In the genomic region with DNA sequence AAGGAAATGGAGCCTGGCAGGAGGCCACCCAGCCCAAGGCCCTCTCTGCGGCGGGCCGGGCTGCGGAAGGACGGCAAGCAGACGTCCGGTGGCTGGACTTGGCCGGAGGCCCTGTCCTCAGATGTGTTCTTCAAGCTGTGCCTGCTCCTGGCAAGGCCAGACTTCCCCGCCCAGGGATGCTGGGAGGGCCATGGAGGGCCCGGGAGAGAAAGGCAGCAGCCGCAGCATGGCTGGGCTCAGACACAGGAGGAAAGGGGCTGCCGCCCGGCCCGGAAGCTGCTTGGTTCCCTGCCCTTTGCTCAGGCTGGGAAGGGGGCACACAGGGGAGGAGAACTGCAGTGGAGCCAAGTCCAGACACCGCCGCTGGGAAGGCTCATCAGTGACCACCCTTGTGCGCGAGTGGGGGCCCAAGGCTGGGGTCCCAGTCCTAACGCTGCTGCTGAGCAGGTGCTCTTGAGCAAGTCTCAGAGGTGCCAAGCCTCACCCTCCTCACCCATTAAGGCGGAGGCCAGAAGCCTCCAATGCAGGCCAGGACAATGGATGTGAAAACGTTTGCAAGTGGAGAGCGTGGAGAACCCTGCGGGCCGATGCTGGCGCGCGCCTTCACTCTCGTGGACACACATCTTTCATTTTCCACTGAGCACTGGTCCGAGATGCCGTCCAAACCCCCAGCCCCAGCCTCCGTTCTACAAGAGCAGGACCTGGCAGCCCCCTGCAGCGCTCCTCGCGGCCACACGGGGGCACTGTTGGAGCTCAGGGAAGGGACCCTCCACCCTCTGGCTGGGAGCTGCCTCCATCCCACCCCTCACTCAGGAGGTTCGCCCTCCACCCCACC, we compare ENCODE assay signal across 8 cellular contexts. TPM values are rescaled to one million over a fixed set of nuclear protein-coding genes. Genes with fewer than 3 reads are reported as not detected.
DNase-seq lines count a peak whose midpoint lies in the region; ATAC-seq, FAIRE-seq and TF ChIP-seq lines count a peak whose summit lies in the region.

No MANE protein-coding gene starts in this region.

- POLR2A ChIA-PET in AG04449 (lab: Yijun Ruan, JAX) = interaction anchor here (0.5 kb wide), 1 partner anchor 176 kb away, joined by 3 read pairs; no protein-coding TSS in a partner anchor

- peak; percentile 63 for ATAC-seq in Right ventricle myocardium inferior
- no peak for ATAC-seq in GM21367 (IDR thresholded peaks at IDR 0.05; ENCODE audit: unreplicated experiment)

- FAIRE-seq in GM18507 (lab: Jason Lieb, UNC) = peak; percentile 36

- TF ChIP-seq CTCF in AG04449 (IDR thresholded peaks at IDR 0.05; ENCODE audit: insufficient read depth, low read length, missing control alignments) = peak; percentile 98
- TF ChIP-seq CTCF in retinal pigment epithelial cell (conservative IDR thresholded peaks at IDR 0.05; ENCODE audit: low read depth, low read length) = peak; percentile 94

- CTCF ChIA-PET in AG04449 (lab: Yijun Ruan, JAX) = interaction anchor here (0.6 to 6.0 kb wide), 42 partner anchors 8 to 301 kb away, joined by 3 to 42 read pairs (median 4); a partner anchor contains a TSS

- H3K4me3 ChIP-seq in AG04449 (ENCODE audit: low read depth, low read length) = no peak overlapping the region
- no peak overlapping the region for H3K4me3 ChIP-seq in retinal pigment epithelial cell (ENCODE audit: low read length)

- intact Hi-C loops in Right ventricle myocardium inferior (cut with DNase I) = loop anchor here (5.0 kb wide), 2 partner anchors 57 to 78 kb away; no protein-coding TSS in a partner anchor

- no peak for DNase-seq in AG04449 (ENCODE audit: low read depth, low spot score)
- DNase-seq in GM18507 (ENCODE audit: extremely low spot score, insufficient read length, low read depth) = peak; percentile 45
- DNase-seq in RKO (ENCODE audit: low spot score) = peak; percentile 32
- peak; percentile 62 for DNase-seq in activated naive CD4-positive, alpha-beta T cell treated with Interleukin-2 at 50 U/mL for 16 hours
- peak; percentile 91 for DNase-seq in Right ventricle myocardium inferior (ENCODE audit: missing footprints)
- DNase-seq in retinal pigment epithelial cell (ENCODE audit: low read depth) = no peak
- no peak for DNase-seq in mucosa of gallbladder (ENCODE audit: low spot score)

RNA-seq across cellular contexts. Expression of a gene that starts 7.9 kb away (rescaled TPM):
- total RNA-seq in Right ventricle myocardium inferior = not detected
- 0.09 TPM for total RNA-seq in mucosa of gallbladder

RNA-seq across cellular contexts. Expression of a gene that starts 18.1 kb away (rescaled TPM):
- total RNA-seq in Right ventricle myocardium inferior = not detected
- 2.8 TPM for total RNA-seq in mucosa of gallbladder

RNA-seq across cellular contexts. Expression of a gene that starts 45.4 kb away (rescaled TPM):
- total RNA-seq in Right ventricle myocardium inferior (not detected), mucosa of gallbladder (1.6 TPM)

Comparison
In these comparisons a context has a peak if more than half of its experiments do, and no peak if none do; other contexts are left out.
1. DNase-seq: peak in GM18507 (single experiment), RKO (single experiment), activated naive CD4-positive, alpha-beta T cell treated with Interleukin-2 at 50 U/mL for 16 hours (single experiment) and Right ventricle myocardium inferior (single experiment); none in AG04449 (single experiment), retinal pigment epithelial cell (single experiment) and mucosa of gallbladder (single experiment).